Comparison of ENCODE assay signal across 8 cellular contexts in genomic region chr3:36991923-36992805, GRCh38. TPM values are rescaled to one million over a fixed set of nuclear protein-coding genes. Genes with fewer than 3 reads are reported as not detected.
DNase-seq lines count a peak whose midpoint lies in the region; ATAC-seq, FAIRE-seq and TF ChIP-seq lines count a peak whose summit lies in the region.

No MANE protein-coding gene starts in this region.

- POLR2A ChIA-PET in K562 (lab: Yijun Ruan, JAX) = interaction anchor here (0.7 to 3.7 kb wide), 28 partner anchors 10 to 366 kb away, joined by 3 to 32 read pairs (median 4); no protein-coding TSS in a partner anchor
- POLR2A ChIA-PET in HepG2 (lab: Yijun Ruan, JAX) = interaction anchor here (0.8 to 2.2 kb wide), 18 partner anchors 10 to 1173 kb away, joined by 3 to 11 read pairs (median 4); partner anchors contain the start of gene OXSR1

- no peaks in the 10 kb centered on the region for H3K9me1 ChIP-seq in K562 (ENCODE audit: control insufficient read depth, insufficient read depth, low read length)

- FAIRE-seq in K562 (lab: Jason Lieb, UNC) (no peak), HepG2 (lab: Jason Lieb, UNC) (no peak)

- peak; percentile 35 for DNase-seq in stimulated activated CD4-positive, alpha-beta T cell treated with anti-CD3 and anti-CD28 coated beads, Interleukin-1b, Interleukin-23, amount 100 ng/mL, for 48 hours
- no peak for DNase-seq in stimulated activated CD4-positive, alpha-beta T cell treated with anti-CD3 and anti-CD28 coated beads, Interleukin-4, amount 100 ng/mL, for 1 hour
- DNase-seq in K562 (ENCODE audit: extremely low read depth in 1 of 4, low spot score in 3 of 4) (peak in 2 of 4 experiments; percentile 40 to 75), HepG2 (ENCODE audit: low spot score) (peak; percentile 46), NCI-H2196 treated with DMSO at 0.1 percent for 48 hours (lab: John Stamatoyannopoulos, UW; ENCODE audit: unreplicated experiment) (no peak), SW 1271 (lab: John Stamatoyannopoulos, UW) (no peak)

- in situ Hi-C loops in K562 (cut with MboI) (no loop called here), HepG2 (cut with HindIII; ENCODE audit: extremely low pct_ligation_motif_present, low pct_unique_long_range_greater_than_20kb) (no loop called here)

- H3K4me2 ChIP-seq in K562 (ENCODE audit: insufficient read depth, low read length) = peak overlapping the region; percentile 96
- H3K4me2 ChIP-seq in HepG2 (ENCODE audit: low read depth, low read length) = peak overlapping the region; percentile 88

- peak; percentile 46 for ATAC-seq in K562
- peak; percentile 6 for ATAC-seq in HepG2
- no peak for ATAC-seq in GM18502 (IDR thresholded peaks at IDR 0.05; ENCODE audit: poor library complexity, unreplicated experiment)

- H3K27ac ChIP-seq in K562 (ENCODE audit: extremely low read depth, low read depth, low read length) = peak overlapping the region; percentile 94
- H3K27ac ChIP-seq in HepG2 (ENCODE audit: extremely low read length, insufficient read depth, low read length) = peak overlapping the region; percentile 96
- H3K27ac ChIP-seq in urinary bladder (ENCODE audit: low read depth) = peak overlapping the region; percentile 98

- BruUV-seq in K562 (replicated peaks; lab: Mats Ljungman, UMichigan) = TSS peak; percentile 55
- TSS peak; percentile 66 for BruUV-seq in HepG2 (replicated peaks; lab: Mats Ljungman, UMichigan)

- TF ChIP-seq POLR2A in K562 (conservative IDR thresholded peaks at IDR 0.05) (no peak), HepG2 (IDR thresholded peaks at IDR 0.05; ENCODE audit: insufficient read depth in 1 of 2, low read depth in 2 of 2, low read length in 2 of 2) (no peak)

- TF ChIP-seq RAD21 in K562 (CRISPR knock-in tag; conservative IDR thresholded peaks at IDR 0.05 in 1 of 2, IDR thresholded peaks at IDR 0.05 in 1 of 2) (no peak), HepG2 (CRISPR knock-in tag; IDR thresholded peaks at IDR 0.05) (no peak)

- H3K9me3 ChIP-seq in K562 (replicated peaks; ENCODE audit: control insufficient read depth, insufficient read depth, low read depth, low read length) = no peaks in the 10 kb centered on the region
- no peaks in the 10 kb centered on the region for H3K9me3 ChIP-seq in HepG2 (ENCODE audit: low read length)

- CTCF ChIA-PET in K562 (lab: Yijun Ruan, JAX; ENCODE audit: low intra/inter-chr PET ratio) (no interaction called here), HepG2 (lab: Yijun Ruan, JAX; ENCODE audit: low intra/inter-chr PET ratio, low total read pairs) (no interaction called here)

- H3K4me1 ChIP-seq in K562 (replicated peaks in 1 of 2; ENCODE audit: control insufficient read depth in 2 of 2, insufficient read depth in 2 of 2, low read length in 2 of 2) (peaks cover 21 to 25% of the 10 kb centered on the region in 2 experiments), HepG2 (ENCODE audit: insufficient read depth, low read length) (peaks cover 47% of the 10 kb centered on the region), urinary bladder (ENCODE audit: insufficient read depth) (peaks cover 3% of the 10 kb centered on the region)

- WGBS in K562 (ENCODE audit: insufficient coverage, low coverage, missing lambda C conversion rate) = 1% methylated on average over 24 of the region's 24 CpGs
- under 1% methylated on average over 19 of the region's 24 CpGs for WGBS in HepG2 (ENCODE audit: low lambda C conversion rate)
- WGBS in urinary bladder = 5% methylated on average over 24 of the region's 24 CpGs

- peaks cover 18% of the 10 kb centered on the region; the same call in 1 of the 2 replicates for H4K20me1 ChIP-seq in K562 (replicated peaks; ENCODE audit: control insufficient read depth, insufficient read depth, low read length)
- peaks cover 20% of the 10 kb centered on the region for H4K20me1 ChIP-seq in HepG2 (ENCODE audit: insufficient read depth, low read length)

- H3K9ac ChIP-seq in K562 (ENCODE audit: insufficient read depth in 1 of 2, low read depth in 2 of 2, low read length in 2 of 2) = peak overlapping the region; percentile 91 to 98
- H3K9ac ChIP-seq in HepG2 (ENCODE audit: insufficient read depth, low read depth, low read length) = peak overlapping the region; percentile 97

- TF ChIP-seq CTCF in K562 (IDR thresholded peaks at IDR 0.05 in 2 of 3, conservative IDR thresholded peaks at IDR 0.05 in 1 of 3; ENCODE audit: insufficient read depth in 2 of 3, low read depth in 1 of 3, low read length in 3 of 3) = no peak
- no peak for TF ChIP-seq CTCF in HepG2 (CRISPR knock-in tag; IDR thresholded peaks at IDR 0.05)

- no peak for TF ChIP-seq EP300 in K562 (IDR thresholded peaks at IDR 0.05; ENCODE audit: low read length)
- no peak for TF ChIP-seq EP300 in HepG2 (IDR thresholded peaks at IDR 0.05; ENCODE audit: low read depth in 2 of 2, low read length in 2 of 2)
- TF ChIP-seq EP300 in HepG2 (CRISPR knock-in tag; IDR thresholded peaks at IDR 0.05; ENCODE audit: borderline replicate concordance) = no peak

- intact Hi-C loops in K562 (cut with micrococcal nuclease) (loop anchor here (2.0 kb wide), 1 partner anchor 79 kb away; no protein-coding TSS in a partner anchor), HepG2 (cut with micrococcal nuclease; ENCODE audit: unreplicated experiment) (no loop called here)

- H3K79me2 ChIP-seq in K562 (ENCODE audit: control insufficient read depth, insufficient read depth, low read length) = peaks cover 83% of the 10 kb centered on the region
- peaks cover 59% of the 10 kb centered on the region for H3K79me2 ChIP-seq in HepG2 (ENCODE audit: insufficient read depth, low read length)

- H3K27me3 ChIP-seq in K562 (ENCODE audit: control insufficient read depth in 2 of 2, insufficient read depth in 2 of 2, low read length in 2 of 2) (no peaks in the 10 kb centered on the region), HepG2 (ENCODE audit: control insufficient read depth in 1 of 2, insufficient read depth in 2 of 2, low read length in 2 of 2) (no peaks in the 10 kb centered on the region; a peak in 1 of 5 replicates)

- H2AFZ ChIP-seq in K562 (ENCODE audit: low read depth, low read length) (peak overlapping the region; percentile 90), HepG2 (ENCODE audit: low read length) (no peak overlapping the region)

- H3K36me3 ChIP-seq in K562 (ENCODE audit: control insufficient read depth, insufficient read depth, low read length) = peaks cover 72% of the 10 kb centered on the region
- peaks cover 0 to 13% of the 10 kb centered on the region in 2 experiments; a peak in 2 of 5 replicates for H3K36me3 ChIP-seq in HepG2 (replicated peaks in 1 of 2; ENCODE audit: control insufficient read depth in 1 of 2, insufficient read depth in 2 of 2, low read length in 2 of 2)
- H3K36me3 ChIP-seq in urinary bladder (ENCODE audit: insufficient read depth) = peaks cover 1% of the 10 kb centered on the region

- H3K4me3 ChIP-seq in K562 (peak overlapping the region; percentile 60), HepG2 (replicated peaks in 1 of 3; ENCODE audit: insufficient read depth in 1 of 3, low read depth in 2 of 3, low read length in 3 of 3) (peak overlapping the region; percentile 72 to 89 (median 77)), urinary bladder (ENCODE audit: low read depth, low read length) (peak overlapping the region; percentile 48)

RNA-seq across cellular contexts. Expression of gene EPM2AIP1, which starts 0.8 kb away (rescaled TPM):
- total RNA-seq in K562 (2011; cell fraction: chromatin; rRNA removed; ENCODE audit: low replicate concordance) = 36.0 and 108 TPM in 2 replicates
- 30.2 and 35.8 TPM in 2 replicates for total RNA-seq in K562 (2011; cell fraction: nucleolus; rRNA removed)
- total RNA-seq in K562 (2011; cell fraction: nucleoplasm; rRNA removed) = 78.0 and 139 TPM in 2 replicates
- total RNA-seq in K562 (2014; rRNA removed) = 14.6 and 16.3 TPM in 2 replicates
- 29.0 and 29.5 TPM in 2 replicates for total RNA-seq in K562 (2014; rRNA removed; fragmentation: Illumina TruSeq; extraction: Trizol)
- total RNA-seq in K562 (2015; rRNA removed; fragmentation: Illumina TruSeq; extraction: Trizol) = 30.7 and 38.3 TPM in 2 replicates
- 19.3 and 22.6 TPM in 2 replicates for total RNA-seq in K562 (2021)
- 44.8 and 47.2 TPM in 2 replicates for polyA plus RNA-seq in K562 (2011; rRNA removed)
- polyA plus RNA-seq in K562 (2011; cell fraction: cytosol; rRNA removed) = 9.6 and 28.4 TPM in 2 replicates
- 82.8 and 119 TPM in 2 replicates for polyA plus RNA-seq in K562 (2011; cell fraction: nucleus; rRNA removed)
- polyA plus RNA-seq in K562 (2012) = 16.8 and 23.8 TPM in 2 replicates
- polyA plus RNA-seq in K562 (2014; fragmentation: Illumina TruSeq; extraction: Trizol) = 20.9 and 25.2 TPM in 2 replicates
- polyA plus RNA-seq in K562 (2014; fragmentation: Nextera tagmentation; extraction: Ambion mirVana) = 1 to 10 TPM; 6.7 to 9.2 TPM
- 21.7 and 29.1 TPM in 2 replicates for polyA plus RNA-seq in K562 (2014; rRNA removed)
- polyA minus RNA-seq in K562 (2011; rRNA and poly(A)+ RNA removed) = 58.8 and 67.3 TPM in 2 replicates
- polyA minus RNA-seq in K562 (2011; cell fraction: cytosol; rRNA and poly(A)+ RNA removed) = 13.6 and 14.8 TPM in 2 replicates
- polyA minus RNA-seq in K562 (2011; cell fraction: nucleus; rRNA and poly(A)+ RNA removed) = 86.4 and 147 TPM in 2 replicates
- 23.0 and 28.1 TPM in 2 replicates for total RNA-seq in HepG2 (2016; rRNA removed; fragmentation: Illumina TruSeq; extraction: Trizol)
- 1.0 and 1.8 TPM in 2 replicates for total RNA-seq in HepG2 (2016; cell fraction: cytosol; rRNA removed; fragmentation: Illumina TruSeq; extraction: Trizol; ENCODE audit: low read depth)
- total RNA-seq in HepG2 (2016; cell fraction: insoluble cytoplasmic fraction; rRNA removed; fragmentation: Illumina TruSeq; extraction: Trizol) = 21.0 and 30.4 TPM in 2 replicates
- 8.2 and 8.3 TPM in 2 replicates for total RNA-seq in HepG2 (2016; cell fraction: membrane; rRNA removed; fragmentation: Illumina TruSeq; extraction: Trizol)
- total RNA-seq in HepG2 (2016; cell fraction: nucleus; rRNA removed; fragmentation: Illumina TruSeq; extraction: Trizol) = 37.0 and 41.5 TPM in 2 replicates
- 9.1 and 10.7 TPM in 2 replicates for polyA plus RNA-seq in HepG2 (2011; rRNA removed)
- polyA plus RNA-seq in HepG2 (2011; cell fraction: cytosol; rRNA removed) = 3.0 and 4.4 TPM in 2 replicates
- 18.8 and 26.0 TPM in 2 replicates for polyA plus RNA-seq in HepG2 (2011; cell fraction: nucleus; rRNA removed)
- 8.5 and 10.5 TPM in 2 replicates for polyA plus RNA-seq in HepG2 (2012)
- 0.43 and 0.65 TPM in 2 replicates for polyA plus RNA-seq in HepG2 (2016; cell fraction: cytosol; fragmentation: Illumina TruSeq; extraction: Trizol; ENCODE audit: low read depth)
- 13.9 and 14.5 TPM in 2 replicates for polyA plus RNA-seq in HepG2 (2016; cell fraction: insoluble cytoplasmic fraction; fragmentation: Illumina TruSeq; extraction: Trizol; ENCODE audit: low read depth)
- 3.0 and 4.0 TPM in 2 replicates for polyA plus RNA-seq in HepG2 (2016; cell fraction: membrane; fragmentation: Illumina TruSeq; extraction: Trizol; ENCODE audit: low read depth)
- 41.8 and 49.3 TPM in 2 replicates for polyA plus RNA-seq in HepG2 (2016; cell fraction: nucleus; fragmentation: Illumina TruSeq; extraction: Trizol; ENCODE audit: insufficient read depth, low read depth)
- 14.4 and 15.5 TPM in 2 replicates for polyA minus RNA-seq in HepG2 (2011; rRNA and poly(A)+ RNA removed; ENCODE audit: low replicate concordance)
- 5.7 and 7.3 TPM in 2 replicates for polyA minus RNA-seq in HepG2 (2011; cell fraction: cytosol; rRNA and poly(A)+ RNA removed)
- polyA minus RNA-seq in HepG2 (2011; cell fraction: nucleus; rRNA and poly(A)+ RNA removed) = 69.9 and 74.8 TPM in 2 replicates
- total RNA-seq in urinary bladder = 37.9 TPM
- 8.2 TPM for polyA plus RNA-seq in urinary bladder

RNA-seq across cellular contexts. Expression of gene MLH1, which starts 1.2 kb away (rescaled TPM):
- 83.9 and 136 TPM in 2 replicates for total RNA-seq in K562 (2011; cell fraction: chromatin; rRNA removed; ENCODE audit: low replicate concordance)
- 66.8 and 72.0 TPM in 2 replicates for total RNA-seq in K562 (2011; cell fraction: nucleolus; rRNA removed)
- 70.8 and 71.4 TPM in 2 replicates for total RNA-seq in K562 (2011; cell fraction: nucleoplasm; rRNA removed)
- 106 and 123 TPM in 2 replicates for total RNA-seq in K562 (2014; rRNA removed)
- 116 and 132 TPM in 2 replicates for total RNA-seq in K562 (2014; rRNA removed; fragmentation: Illumina TruSeq; extraction: Trizol)
- total RNA-seq in K562 (2015; rRNA removed; fragmentation: Illumina TruSeq; extraction: Trizol) = 117 TPM in 2 replicates
- total RNA-seq in K562 (2021) = 76.0 and 76.4 TPM in 2 replicates
- 103 and 144 TPM in 2 replicates for polyA plus RNA-seq in K562 (2011; rRNA removed)
- 69.9 and 93.3 TPM in 2 replicates for polyA plus RNA-seq in K562 (2011; cell fraction: cytosol; rRNA removed)
- polyA plus RNA-seq in K562 (2011; cell fraction: nucleus; rRNA removed) = 67.3 and 75.6 TPM in 2 replicates
- polyA plus RNA-seq in K562 (2012) = 77.3 and 88.6 TPM in 2 replicates
- 122 and 155 TPM in 2 replicates for polyA plus RNA-seq in K562 (2014; fragmentation: Illumina TruSeq; extraction: Trizol)
- polyA plus RNA-seq in K562 (2014; fragmentation: Nextera tagmentation; extraction: Ambion mirVana) = 100 to 1,000 TPM in 1 of 2 experiments, 10 to 100 TPM in 1; 81.6 to 134 TPM
- polyA plus RNA-seq in K562 (2014; rRNA removed) = 82.1 and 113 TPM in 2 replicates
- polyA minus RNA-seq in K562 (2011; rRNA and poly(A)+ RNA removed) = 129 and 140 TPM in 2 replicates
- polyA minus RNA-seq in K562 (2011; cell fraction: cytosol; rRNA and poly(A)+ RNA removed) = 39.0 and 63.0 TPM in 2 replicates
- 68.0 and 99.2 TPM in 2 replicates for polyA minus RNA-seq in K562 (2011; cell fraction: nucleus; rRNA and poly(A)+ RNA removed)
- total RNA-seq in HepG2 (2016; rRNA removed; fragmentation: Illumina TruSeq; extraction: Trizol) = 70.8 and 84.7 TPM in 2 replicates
- 13.0 and 16.7 TPM in 2 replicates for total RNA-seq in HepG2 (2016; cell fraction: cytosol; rRNA removed; fragmentation: Illumina TruSeq; extraction: Trizol; ENCODE audit: low read depth)
- total RNA-seq in HepG2 (2016; cell fraction: insoluble cytoplasmic fraction; rRNA removed; fragmentation: Illumina TruSeq; extraction: Trizol) = 75.1 and 87.2 TPM in 2 replicates
- 23.8 and 30.0 TPM in 2 replicates for total RNA-seq in HepG2 (2016; cell fraction: membrane; rRNA removed; fragmentation: Illumina TruSeq; extraction: Trizol)
- 52.7 and 66.4 TPM in 2 replicates for total RNA-seq in HepG2 (2016; cell fraction: nucleus; rRNA removed; fragmentation: Illumina TruSeq; extraction: Trizol)
- polyA plus RNA-seq in HepG2 (2011; rRNA removed) = 25.5 and 29.5 TPM in 2 replicates
- 16.4 and 20.2 TPM in 2 replicates for polyA plus RNA-seq in HepG2 (2011; cell fraction: cytosol; rRNA removed)
- 22.3 and 23.9 TPM in 2 replicates for polyA plus RNA-seq in HepG2 (2011; cell fraction: nucleus; rRNA removed)
- 16.5 and 26.8 TPM in 2 replicates for polyA plus RNA-seq in HepG2 (2012)
- polyA plus RNA-seq in HepG2 (2016; cell fraction: cytosol; fragmentation: Illumina TruSeq; extraction: Trizol; ENCODE audit: low read depth) = 5.0 and 6.5 TPM in 2 replicates
- 58.5 and 62.1 TPM in 2 replicates for polyA plus RNA-seq in HepG2 (2016; cell fraction: insoluble cytoplasmic fraction; fragmentation: Illumina TruSeq; extraction: Trizol; ENCODE audit: low read depth)
- 15.7 and 18.4 TPM in 2 replicates for polyA plus RNA-seq in HepG2 (2016; cell fraction: membrane; fragmentation: Illumina TruSeq; extraction: Trizol; ENCODE audit: low read depth)
- 43.9 and 48.8 TPM in 2 replicates for polyA plus RNA-seq in HepG2 (2016; cell fraction: nucleus; fragmentation: Illumina TruSeq; extraction: Trizol; ENCODE audit: insufficient read depth, low read depth)
- 46.1 and 69.8 TPM in 2 replicates for polyA minus RNA-seq in HepG2 (2011; rRNA and poly(A)+ RNA removed; ENCODE audit: low replicate concordance)
- 22.7 and 24.0 TPM in 2 replicates for polyA minus RNA-seq in HepG2 (2011; cell fraction: cytosol; rRNA and poly(A)+ RNA removed)
- 43.1 and 46.4 TPM in 2 replicates for polyA minus RNA-seq in HepG2 (2011; cell fraction: nucleus; rRNA and poly(A)+ RNA removed)
- total RNA-seq in urinary bladder = 66.9 TPM
- polyA plus RNA-seq in urinary bladder = 24.6 TPM

RNA-seq across cellular contexts. Expression of gene TRANK1, which starts 47.3 kb away (rescaled TPM):
- total RNA-seq in K562 (2011; cell fraction: chromatin; rRNA removed; ENCODE audit: low replicate concordance) = 7.4 and 9.9 TPM in 2 replicates
- 3.3 and 10.8 TPM in 2 replicates for total RNA-seq in K562 (2011; cell fraction: nucleolus; rRNA removed)
- total RNA-seq in K562 (2011; cell fraction: nucleoplasm; rRNA removed) = 2.7 and 3.0 TPM in 2 replicates
- 2.0 and 2.5 TPM in 2 replicates for total RNA-seq in K562 (2014; rRNA removed)
- total RNA-seq in K562 (2014; rRNA removed; fragmentation: Illumina TruSeq; extraction: Trizol) = 2.6 and 2.7 TPM in 2 replicates
- total RNA-seq in K562 (2015; rRNA removed; fragmentation: Illumina TruSeq; extraction: Trizol) = 3.8 and 4.8 TPM in 2 replicates
- 3.9 and 5.3 TPM in 2 replicates for total RNA-seq in K562 (2021)
- 4.1 and 10.6 TPM in 2 replicates for polyA plus RNA-seq in K562 (2011; rRNA removed)
- 2.8 and 8.1 TPM in 2 replicates for polyA plus RNA-seq in K562 (2011; cell fraction: cytosol; rRNA removed)
- polyA plus RNA-seq in K562 (2011; cell fraction: nucleus; rRNA removed) = 8.2 and 15.6 TPM in 2 replicates
- 6.2 and 9.6 TPM in 2 replicates for polyA plus RNA-seq in K562 (2012)
- polyA plus RNA-seq in K562 (2014; fragmentation: Illumina TruSeq; extraction: Trizol) = 2.1 TPM in 2 replicates
- polyA plus RNA-seq in K562 (2014; fragmentation: Nextera tagmentation; extraction: Ambion mirVana) = under 1 TPM; 0.41 to 0.49 TPM
- polyA plus RNA-seq in K562 (2014; rRNA removed) = 1.3 and 1.8 TPM in 2 replicates
- polyA minus RNA-seq in K562 (2011; rRNA and poly(A)+ RNA removed) = 11.5 and 31.8 TPM in 2 replicates
- polyA minus RNA-seq in K562 (2011; cell fraction: cytosol; rRNA and poly(A)+ RNA removed) = 6.2 and 17.5 TPM in 2 replicates
- polyA minus RNA-seq in K562 (2011; cell fraction: nucleus; rRNA and poly(A)+ RNA removed) = 7.0 and 17.7 TPM in 2 replicates
- total RNA-seq in HepG2 (2016; rRNA removed; fragmentation: Illumina TruSeq; extraction: Trizol) = 0.13 and 0.67 TPM in 2 replicates
- total RNA-seq in HepG2 (2016; cell fraction: cytosol; rRNA removed; fragmentation: Illumina TruSeq; extraction: Trizol; ENCODE audit: low read depth) = 0.26 TPM in 1 of 2 replicates, not detected in the other
- total RNA-seq in HepG2 (2016; cell fraction: insoluble cytoplasmic fraction; rRNA removed; fragmentation: Illumina TruSeq; extraction: Trizol) = 0.11 and 0.52 TPM in 2 replicates
- total RNA-seq in HepG2 (2016; cell fraction: membrane; rRNA removed; fragmentation: Illumina TruSeq; extraction: Trizol) = 0.14 and 0.34 TPM in 2 replicates
- 0.19 and 1.2 TPM in 2 replicates for total RNA-seq in HepG2 (2016; cell fraction: nucleus; rRNA removed; fragmentation: Illumina TruSeq; extraction: Trizol)
- polyA plus RNA-seq in HepG2 (2011; rRNA removed) = 0.32 and 0.33 TPM in 2 replicates
- 0.11 and 0.22 TPM in 2 replicates for polyA plus RNA-seq in HepG2 (2011; cell fraction: cytosol; rRNA removed)
- 0.78 and 1.3 TPM in 2 replicates for polyA plus RNA-seq in HepG2 (2011; cell fraction: nucleus; rRNA removed)
- 0.68 and 1.0 TPM in 2 replicates for polyA plus RNA-seq in HepG2 (2012)
- polyA plus RNA-seq in HepG2 (2016; cell fraction: cytosol; fragmentation: Illumina TruSeq; extraction: Trizol; ENCODE audit: low read depth) = not detected in 2 replicates
- polyA plus RNA-seq in HepG2 (2016; cell fraction: insoluble cytoplasmic fraction; fragmentation: Illumina TruSeq; extraction: Trizol; ENCODE audit: low read depth) = 0.15 and 0.17 TPM in 2 replicates
- not detected in 2 replicates for polyA plus RNA-seq in HepG2 (2016; cell fraction: membrane; fragmentation: Illumina TruSeq; extraction: Trizol; ENCODE audit: low read depth)
- 0.15 and 0.17 TPM in 2 replicates for polyA plus RNA-seq in HepG2 (2016; cell fraction: nucleus; fragmentation: Illumina TruSeq; extraction: Trizol; ENCODE audit: insufficient read depth, low read depth)
- polyA minus RNA-seq in HepG2 (2011; rRNA and poly(A)+ RNA removed; ENCODE audit: low replicate concordance) = 0.28 and 10.7 TPM in 2 replicates
- 0.26 and 0.79 TPM in 2 replicates for polyA minus RNA-seq in HepG2 (2011; cell fraction: cytosol; rRNA and poly(A)+ RNA removed)
- polyA minus RNA-seq in HepG2 (2011; cell fraction: nucleus; rRNA and poly(A)+ RNA removed) = 1.6 and 3.0 TPM in 2 replicates
- total RNA-seq in urinary bladder = 40.1 TPM
- polyA plus RNA-seq in urinary bladder = 12.5 TPM

Comparison
In these comparisons a context has a peak if more than half of its experiments do, and no peak if none do; other contexts are left out.
1. DNase-seq: peak in stimulated activated CD4-positive, alpha-beta T cell treated with anti-CD3 and anti-CD28 coated beads, Interleukin-1b, Interleukin-23, amount 100 ng/mL, for 48 hours (single experiment) and HepG2 (single experiment); none in stimulated activated CD4-positive, alpha-beta T cell treated with anti-CD3 and anti-CD28 coated beads, Interleukin-4, amount 100 ng/mL, for 1 hour (single experiment), NCI-H2196 treated with DMSO at 0.1 percent for 48 hours (single experiment) and SW 1271 (0 of 2).
2. Peak in every context shown above with its lines, with median percentiles within 50 percentile points of each other: H3K27ac ChIP-seq and H3K4me3 ChIP-seq.